25 cellular contexts compared by ENCODE assay signal in genomic region chr2:15599994-15600393, GRCh38.
"Had no signal": no experiment of that assay in that cellular context is flagged by ENCODE, and none has a peak within 500 bp of the region (broad histone marks: within the 10 kb centered on the region; RNA-seq: fewer than 3 reads in every experiment).

No MANE protein-coding gene starts in this region.

- DNase-seq: activated B cell treated with CpG ODN at 0.5 μM for 24 hours; activated CD4-positive, alpha-beta memory T cell treated with anti-CD3 and anti-CD28 coated beads, Interleukin-2, amount 10 ng/mL, durations not matched to agents 7 days and 5 days; activated CD4-positive, alpha-beta T cell treated with anti-CD3 and anti-CD28 coated beads for 1 hour; activated CD4-positive, alpha-beta T cell treated with anti-CD3 and anti-CD28 coated beads, Interleukin-2, amount 10 ng/mL, durations not matched to agents 7 days and 5 days; activated naive CD4-positive, alpha-beta T cell treated with anti-CD3 and anti-CD28 coated beads, Interleukin-2, amount 50 U/mL, for 16 hours; activated T-cell treated with anti-CD3 and anti-CD28 coated beads for 4 hours; aorta; central memory CD4-positive, alpha-beta T cell; KG1; MG63; NCI-H1105; NCI-H1436; NCI-H187 treated with DMSO at 0.1 percent for 48 hours; NCI-H2081 treated with DMSO at 0.1 percent for 48 hours; NCI-H345; NCI-H510A; NCI-H526 treated with DMSO at 0.1 percent for 48 hours; NCI-H82; SIG-M5; T-cell; T-helper 2 cell; T1000 had no signal

- H3K27ac Mint-ChIP-seq: activated B cell treated with CpG ODN at 0.5 μM for 24 hours; activated CD4-positive, alpha-beta memory T cell treated with anti-CD3 and anti-CD28 coated beads, Interleukin-2, amount 10 ng/mL, durations not matched to agents 7 days and 5 days; activated CD4-positive, alpha-beta T cell treated with anti-CD3 and anti-CD28 coated beads, Interleukin-2, amount 10 ng/mL, durations not matched to agents 7 days and 5 days had no signal

- H3K27ac ChIP-seq: SK-N-MC had no signal

- H3K4me3 ChIP-seq: MG63, SK-N-MC had no signal

- H3K27me3 Mint-ChIP-seq: activated B cell treated with CpG ODN at 0.5 μM for 24 hours; activated CD4-positive, alpha-beta memory T cell treated with anti-CD3 and anti-CD28 coated beads, Interleukin-2, amount 10 ng/mL, durations not matched to agents 7 days and 5 days; activated CD4-positive, alpha-beta T cell treated with anti-CD3 and anti-CD28 coated beads, Interleukin-2, amount 10 ng/mL, durations not matched to agents 7 days and 5 days; T-cell had no signal

- ATAC-seq: T-cell had no signal

- H3K27me3 ChIP-seq: MG63 had no signal

- H3K9me3 ChIP-seq: MG63 had no signal

- H3K9me3 Mint-ChIP-seq: activated B cell treated with CpG ODN at 0.5 μM for 24 hours; activated CD4-positive, alpha-beta memory T cell treated with anti-CD3 and anti-CD28 coated beads, Interleukin-2, amount 10 ng/mL, durations not matched to agents 7 days and 5 days; activated CD4-positive, alpha-beta T cell treated with anti-CD3 and anti-CD28 coated beads, Interleukin-2, amount 10 ng/mL, durations not matched to agents 7 days and 5 days; T-cell had no signal

- H3K4me1 Mint-ChIP-seq: activated B cell treated with CpG ODN at 0.5 μM for 24 hours had no signal

- FAIRE-seq: bronchial epithelial cell, TTC549 had no signal

- H3K4me3 Mint-ChIP-seq: activated B cell treated with CpG ODN at 0.5 μM for 24 hours; activated CD4-positive, alpha-beta memory T cell treated with anti-CD3 and anti-CD28 coated beads, Interleukin-2, amount 10 ng/mL, durations not matched to agents 7 days and 5 days; activated CD4-positive, alpha-beta T cell treated with anti-CD3 and anti-CD28 coated beads, Interleukin-2, amount 10 ng/mL, durations not matched to agents 7 days and 5 days; T-cell had no signal
